In the genomic region with DNA sequence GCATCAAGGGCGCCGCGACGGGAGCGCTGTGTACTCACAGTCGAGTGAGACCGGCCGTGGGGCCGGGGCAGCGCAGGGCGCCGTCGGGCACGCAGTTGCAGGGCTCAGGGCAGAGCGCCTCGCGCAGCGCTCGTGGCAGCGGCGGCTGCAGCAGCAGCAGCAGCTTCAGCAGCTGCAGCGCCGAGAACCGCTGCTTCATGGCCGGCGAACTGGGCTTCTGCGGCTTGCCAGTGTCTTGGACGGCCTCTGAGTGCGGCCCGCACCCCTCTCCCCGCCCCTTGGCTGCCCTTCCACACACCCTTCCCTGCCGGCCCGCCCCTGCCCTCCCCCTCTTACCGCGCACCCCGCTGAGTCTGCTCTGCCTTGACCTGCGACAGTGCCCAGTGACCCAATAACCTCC, we compare ENCODE assay signal across 12 cellular contexts. TPM values are rescaled to one million over a fixed set of nuclear protein-coding genes. Genes with fewer than 3 reads are reported as not detected.
DNase-seq lines count a peak whose midpoint lies in the region; ATAC-seq and TF ChIP-seq lines count a peak whose summit lies in the region.
"Had no signal": no experiment of that assay in that cellular context is flagged by ENCODE, and none has a peak within 500 bp of the region (broad histone marks: within the 10 kb centered on the region; RNA-seq: fewer than 3 reads in every experiment).

A gene (minus strand): TSS at position 252 of the 400 bp plus-strand sequence. CDS start 53 bp downstream, at position 199.

- no peaks in the 10 kb centered on the region for H3K4me1 ChIP-seq in mucosa of descending colon (ENCODE audit: low read depth)

- TF ChIP-seq CTCF in fibroblast of mammary gland (conservative IDR thresholded peaks at IDR 0.05; ENCODE audit: control insufficient read depth, insufficient read depth, low read depth, low read length) = no peak
- no peak for TF ChIP-seq CTCF in mucosa of descending colon (IDR thresholded peaks at IDR 0.05)

- H3K27ac Mint-ChIP-seq in stimulated activated naive CD8-positive, alpha-beta T cell treated with anti-CD3 and anti-CD28 coated beads, Interleukin-15, amount 100 ng/mL, for 72 hours = no peak within 1 kb of the TSS
- H3K27ac Mint-ChIP-seq: activated CD8-positive, alpha-beta T cell treated with anti-CD3 and anti-CD28 coated beads for 36 hours had no signal

- intact Hi-C loops in mucosa of descending colon (cut with DNase I, micrococcal nuclease) = no loop called here

- no peaks in the 10 kb centered on the region for H3K9me3 ChIP-seq in mucosa of descending colon

- peaks cover 34% of the 10 kb centered on the region for H3K27me3 Mint-ChIP-seq in stimulated activated naive CD8-positive, alpha-beta T cell treated with anti-CD3 and anti-CD28 coated beads, Interleukin-15, amount 100 ng/mL, for 72 hours

- no peaks in the 10 kb centered on the region for H3K36me3 ChIP-seq in mucosa of descending colon (ENCODE audit: low read depth)

- peaks cover 6% of the 10 kb centered on the region for H3K4me1 Mint-ChIP-seq in stimulated activated naive CD8-positive, alpha-beta T cell treated with anti-CD3 and anti-CD28 coated beads, Interleukin-15, amount 100 ng/mL, for 72 hours

- H3K9me3 Mint-ChIP-seq in stimulated activated naive CD8-positive, alpha-beta T cell treated with anti-CD3 and anti-CD28 coated beads, Interleukin-15, amount 100 ng/mL, for 72 hours = no peaks in the 10 kb centered on the region
- H3K9me3 Mint-ChIP-seq: activated CD8-positive, alpha-beta T cell treated with anti-CD3 and anti-CD28 coated beads for 36 hours had no signal

- in situ Hi-C loops in G401 (cut with HindIII; ENCODE audit: low sequenced_read_pairs) = no loop called here

- H3K4me3 ChIP-seq in fibroblast of mammary gland (ENCODE audit: control insufficient read depth, low read depth, low read length) (no peak within 1 kb of the TSS), mucosa of descending colon (no peak within 1 kb of the TSS)

- no peak for DNase-seq in stimulated activated naive CD8-positive, alpha-beta T cell treated with anti-CD3 and anti-CD28 coated beads, Interleukin-15, amount 100 ng/mL, for 72 hours
- DNase-seq in stimulated activated naive CD8-positive, alpha-beta T cell treated with anti-CD3 and anti-CD28 coated beads, Interleukin-15, Interleukin-2, amounts not matched to agents 100 U/mL and 50 U/mL, for 24 hours = no peak
- DNase-seq in fibroblast of mammary gland (ENCODE audit: low read depth) (peak; percentile 7), mucosa of descending colon (no peak), G401 (ENCODE audit: low spot score) (no peak), SHP77 treated with DMSO at 0.1 percent for 48 hours (lab: John Stamatoyannopoulos, UW) (no peak), SHP77 (lab: John Stamatoyannopoulos, UW) (no peak), NCI-H1930 (lab: John Stamatoyannopoulos, UW) (no peak)
- DNase-seq: activated CD8-positive, alpha-beta T cell treated with anti-CD3 and anti-CD28 coated beads for 36 hours; NCI-H226 had no signal

- H3K4me3 Mint-ChIP-seq in stimulated activated naive CD8-positive, alpha-beta T cell treated with anti-CD3 and anti-CD28 coated beads, Interleukin-15, amount 100 ng/mL, for 72 hours = no peak within 1 kb of the TSS
- H3K4me3 Mint-ChIP-seq: activated CD8-positive, alpha-beta T cell treated with anti-CD3 and anti-CD28 coated beads for 36 hours had no signal

- ATAC-seq in stimulated activated naive CD8-positive, alpha-beta T cell treated with anti-CD3 and anti-CD28 coated beads, Interleukin-15, amount 100 ng/mL, for 72 hours = peak; percentile 39
- no peak for ATAC-seq in stimulated activated naive CD8-positive, alpha-beta T cell treated with anti-CD3 and anti-CD28 coated beads, Interleukin-15, Interleukin-2, amounts not matched to agents 100 U/mL and 50 U/mL, for 24 hours
- ATAC-seq in mucosa of descending colon = peak; percentile 13
- ATAC-seq: activated CD8-positive, alpha-beta T cell treated with anti-CD3 and anti-CD28 coated beads for 36 hours had no signal

RNA-seq across cellular contexts. Expression of the gene that starts here (rescaled TPM):
- not detected for total RNA-seq in mucosa of descending colon
- total RNA-seq in G401 (2014; rRNA removed; shearing (Covaris generic)) = not detected in 2 replicates
- total RNA-seq: activated CD8-positive, alpha-beta T cell treated with anti-CD3 and anti-CD28 coated beads for 36 hours; renal cortical epithelial cell; SK-MEL-5 had no signal

Comparison
In these comparisons a context has a peak if more than half of its experiments do, and no peak if none do; other contexts are left out.
1. Peak in ATAC-seq in mucosa of descending colon; RNA of the gene not detected or under 1 TPM.